In genomic region chr6:138989098-138989983, GRCh38 we compare ENCODE assay signal across 12 cellular contexts. TPM values are rescaled to one million over a fixed set of nuclear protein-coding genes. Genes with fewer than 3 reads are reported as not detected.
DNase-seq lines count a peak whose midpoint lies in the region; ATAC-seq lines count a peak whose summit lies in the region.
"Had no signal": no experiment of that assay in that cellular context is flagged by ENCODE, and none has a peak within 500 bp of the region (broad histone marks: within the 10 kb centered on the region; RNA-seq: fewer than 3 reads in every experiment).

No MANE protein-coding gene starts in this region.

- no peak overlapping the region for H3K4ac ChIP-seq in neuronal stem cell (ENCODE audit: low read length)

- peak overlapping the region; percentile 84 for H3K4me3 Mint-ChIP-seq in activated naive CD8-positive, alpha-beta T cell treated with anti-CD3 and anti-CD28 coated beads, Interleukin-2, amount 50 U/mL, for 24 hours
- H3K4me3 Mint-ChIP-seq in activated CD4-positive, alpha-beta memory T cell treated with anti-CD3 and anti-CD28 coated beads, Interleukin-2, amount 10 ng/mL, durations not matched to agents 7 days and 5 days = no peak overlapping the region

- no peak overlapping the region for H3K27ac ChIP-seq in neuronal stem cell (replicated peaks; ENCODE audit: low read length)

- no peak overlapping the region for H3K18ac ChIP-seq in neuronal stem cell (ENCODE audit: low read length)

- no peak overlapping the region for H2BK12ac ChIP-seq in neuronal stem cell (ENCODE audit: low read length)

- peaks cover 3 to 8% of the 10 kb centered on the region in 2 donors for H3K4me1 ChIP-seq in neuronal stem cell (ENCODE audit: control insufficient read depth in 2 of 2, insufficient read depth in 1 of 2, low read depth in 1 of 2, low read length in 2 of 2)

- no peaks in the 10 kb centered on the region for H3K27me3 Mint-ChIP-seq in activated naive CD8-positive, alpha-beta T cell treated with anti-CD3 and anti-CD28 coated beads, Interleukin-2, amount 50 U/mL, for 24 hours
- peaks cover 3% of the 10 kb centered on the region for H3K27me3 Mint-ChIP-seq in activated CD4-positive, alpha-beta memory T cell treated with anti-CD3 and anti-CD28 coated beads, Interleukin-2, amount 10 ng/mL, durations not matched to agents 7 days and 5 days

- peaks cover 0 to 8% (median 0%) of the 10 kb centered on the region in 3 experiments for H3K27me3 ChIP-seq in neuronal stem cell (ENCODE audit: control insufficient read depth in 3 of 3, insufficient read depth in 3 of 3, low read depth in 1 of 3, low read length in 3 of 3)
- H3K27me3 ChIP-seq: tibial nerve had no signal

- H3K79me1 ChIP-seq in neuronal stem cell (ENCODE audit: low read depth, low read length) = peaks cover 7% of the 10 kb centered on the region

- H3K9me3 ChIP-seq in neuronal stem cell (replicated peaks in 1 of 2; ENCODE audit: control insufficient read depth in 2 of 2, insufficient read depth in 1 of 2, low read depth in 1 of 2, low read length in 2 of 2) = no peaks in the 10 kb centered on the region
- H3K9me3 ChIP-seq: tibial nerve had no signal

- H2BK5ac ChIP-seq in neuronal stem cell (ENCODE audit: low read length) = no peak overlapping the region

- DNase-seq in NCI-H82 (lab: John Stamatoyannopoulos, UW) = peak; percentile 12
- DNase-seq in NCI-H82 treated with DMSO at 0.1 percent for 48 hours (lab: John Stamatoyannopoulos, UW; ENCODE audit: unreplicated experiment) = no peak
- DNase-seq in NCI-H146 treated with DMSO at 0.1 percent for 48 hours (lab: John Stamatoyannopoulos, UW; ENCODE audit: unreplicated experiment) = peak; percentile 98
- DNase-seq in activated naive CD8-positive, alpha-beta T cell treated with anti-CD3 and anti-CD28 coated beads, Interleukin-2, amount 50 U/mL, for 24 hours = no peak
- no peak for DNase-seq in neuronal stem cell (ENCODE audit: low spot score)
- DNase-seq in NCI-H2196 treated with DMSO at 0.1 percent for 48 hours (lab: John Stamatoyannopoulos, UW; ENCODE audit: unreplicated experiment) = no peak
- no peak for DNase-seq in activated CD4-positive, alpha-beta memory T cell treated with anti-CD3 and anti-CD28 coated beads, Interleukin-2, amount 10 ng/mL, durations not matched to agents 7 days and 5 days
- DNase-seq in superior temporal gyrus (ENCODE audit: extremely low spot score) = no peak
- DNase-seq: ACHN; activated naive CD4-positive, alpha-beta T cell treated with anti-CD3 and anti-CD28 coated beads, Interleukin-2, amount 50 U/mL, for 16 hours; SW 1271 had no signal

- H3K36me3 Mint-ChIP-seq in activated naive CD8-positive, alpha-beta T cell treated with anti-CD3 and anti-CD28 coated beads, Interleukin-2, amount 50 U/mL, for 24 hours (ENCODE audit: low read depth) = no peaks in the 10 kb centered on the region
- H3K36me3 Mint-ChIP-seq in activated CD4-positive, alpha-beta memory T cell treated with anti-CD3 and anti-CD28 coated beads, Interleukin-2, amount 10 ng/mL, durations not matched to agents 7 days and 5 days (ENCODE audit: low read depth) = no peaks in the 10 kb centered on the region

- no peak for ATAC-seq in activated naive CD8-positive, alpha-beta T cell treated with anti-CD3 and anti-CD28 coated beads, Interleukin-2, amount 50 U/mL, for 24 hours

- H3K4me1 Mint-ChIP-seq in activated naive CD8-positive, alpha-beta T cell treated with anti-CD3 and anti-CD28 coated beads, Interleukin-2, amount 50 U/mL, for 24 hours = peaks cover 19% of the 10 kb centered on the region
- peaks cover 7% of the 10 kb centered on the region for H3K4me1 Mint-ChIP-seq in activated CD4-positive, alpha-beta memory T cell treated with anti-CD3 and anti-CD28 coated beads, Interleukin-2, amount 10 ng/mL, durations not matched to agents 7 days and 5 days

- H3K27ac Mint-ChIP-seq in activated naive CD8-positive, alpha-beta T cell treated with anti-CD3 and anti-CD28 coated beads, Interleukin-2, amount 50 U/mL, for 24 hours = peak overlapping the region; percentile 16
- no peak overlapping the region for H3K27ac Mint-ChIP-seq in activated CD4-positive, alpha-beta memory T cell treated with anti-CD3 and anti-CD28 coated beads, Interleukin-2, amount 10 ng/mL, durations not matched to agents 7 days and 5 days

- H2BK15ac ChIP-seq in neuronal stem cell (ENCODE audit: low read length) = no peak overlapping the region

- H3K9me3 Mint-ChIP-seq in activated naive CD8-positive, alpha-beta T cell treated with anti-CD3 and anti-CD28 coated beads, Interleukin-2, amount 50 U/mL, for 24 hours = no peaks in the 10 kb centered on the region
- H3K9me3 Mint-ChIP-seq in activated CD4-positive, alpha-beta memory T cell treated with anti-CD3 and anti-CD28 coated beads, Interleukin-2, amount 10 ng/mL, durations not matched to agents 7 days and 5 days = no peaks in the 10 kb centered on the region

- no peak overlapping the region for H3K9ac ChIP-seq in neuronal stem cell (ENCODE audit: low read depth, low read length, poor library complexity)

- no peak overlapping the region for H3K23ac ChIP-seq in neuronal stem cell (ENCODE audit: low read depth, low read length, poor library complexity)

- no peak overlapping the region for H3K14ac ChIP-seq in neuronal stem cell (ENCODE audit: low read length)

- H3K4me2 ChIP-seq in neuronal stem cell (ENCODE audit: insufficient read depth, low read length, poor library complexity, severe bottlenecking) = no peak overlapping the region

- POLR2A ChIA-PET in activated CD4-positive, alpha-beta memory T cell treated with anti-CD3 and anti-CD28 coated beads, Interleukin-2, amount 10 ng/mL, durations not matched to agents 7 days and 5 days (lab: Charles Lee) = interaction anchor here (0.7 to 3.6 kb wide), 6 partner anchors 37 to 385 kb away, joined by 3 to 24 read pairs (median 3); partner anchors contain the start of gene CITED2

- WGBS in neuronal stem cell (ENCODE audit: extremely low coverage in 2 of 2, insufficient read length in 2 of 2, insufficient replicate concordance in 1 of 2), 2 donors = no CpG with 5 or more reads among the region's 5 CpGs

- H2AK5ac ChIP-seq in neuronal stem cell (ENCODE audit: low read depth, low read length) = no peak overlapping the region

- H3K36me3 ChIP-seq in neuronal stem cell (replicated peaks in 1 of 2; ENCODE audit: control insufficient read depth in 2 of 2, insufficient read depth in 2 of 2, low read length in 2 of 2) = no peaks in the 10 kb centered on the region
- H3K36me3 ChIP-seq: tibial nerve had no signal

- peak overlapping the region; percentile 93 for H2AFZ ChIP-seq in neuronal stem cell (ENCODE audit: low read length)

- no peak overlapping the region for H2BK120ac ChIP-seq in neuronal stem cell (ENCODE audit: low read depth, low read length)

- no peak overlapping the region for H3K4me3 ChIP-seq in neuronal stem cell (ENCODE audit: low read length in 2 of 2)

- H4K91ac ChIP-seq in neuronal stem cell (ENCODE audit: low read depth, low read length, poor library complexity) = no peak overlapping the region

- CTCF ChIA-PET in activated CD4-positive, alpha-beta memory T cell treated with anti-CD3 and anti-CD28 coated beads, Interleukin-2, amount 10 ng/mL, durations not matched to agents 7 days and 5 days (lab: Charles Lee) = interaction anchor here (0.5 to 2.0 kb wide), 17 partner anchors 11 to 382 kb away, joined by 3 to 8 read pairs (median 4); no protein-coding TSS in a partner anchor

- no peak overlapping the region for H4K8ac ChIP-seq in neuronal stem cell (ENCODE audit: low read depth, low read length)

RNA-seq across cellular contexts. Expression of gene REPS1, which starts 1.3 kb away (rescaled TPM):
- 50.5 TPM for polyA plus RNA-seq in neuronal stem cell (2013, experiment 1 of 2)
- polyA plus RNA-seq in neuronal stem cell (2013, experiment 2 of 2) = 50.6 TPM
- 10 to 100 TPM; 41.9 to 45.6 TPM for total RNA-seq in activated CD4-positive, alpha-beta memory T cell treated with anti-CD3 and anti-CD28 coated beads, Interleukin-2, amount 10 ng/mL, durations not matched to agents 7 days and 5 days

RNA-seq across cellular contexts. Expression of gene ABRACL, which starts 39.2 kb away (rescaled TPM):
- polyA plus RNA-seq in neuronal stem cell (2013, experiment 1 of 2) = 201 TPM
- 211 TPM for polyA plus RNA-seq in neuronal stem cell (2013, experiment 2 of 2)
- 100 to 1,000 TPM; 174 to 176 TPM for total RNA-seq in activated CD4-positive, alpha-beta memory T cell treated with anti-CD3 and anti-CD28 coated beads, Interleukin-2, amount 10 ng/mL, durations not matched to agents 7 days and 5 days

Comparison
In these comparisons a context has a peak if more than half of its experiments do, and no peak if none do; other contexts are left out.
1. DNase-seq: peak in NCI-H82 (single experiment) and NCI-H146 treated with DMSO at 0.1 percent for 48 hours (single experiment); none in NCI-H82 treated with DMSO at 0.1 percent for 48 hours (single experiment), activated naive CD8-positive, alpha-beta T cell treated with anti-CD3 and anti-CD28 coated beads, Interleukin-2, amount 50 U/mL, for 24 hours (single experiment), neuronal stem cell (single experiment), NCI-H2196 treated with DMSO at 0.1 percent for 48 hours (single experiment), activated CD4-positive, alpha-beta memory T cell treated with anti-CD3 and anti-CD28 coated beads, Interleukin-2, amount 10 ng/mL, durations not matched to agents 7 days and 5 days (single experiment) and superior temporal gyrus (single experiment).